In the genomic region with DNA sequence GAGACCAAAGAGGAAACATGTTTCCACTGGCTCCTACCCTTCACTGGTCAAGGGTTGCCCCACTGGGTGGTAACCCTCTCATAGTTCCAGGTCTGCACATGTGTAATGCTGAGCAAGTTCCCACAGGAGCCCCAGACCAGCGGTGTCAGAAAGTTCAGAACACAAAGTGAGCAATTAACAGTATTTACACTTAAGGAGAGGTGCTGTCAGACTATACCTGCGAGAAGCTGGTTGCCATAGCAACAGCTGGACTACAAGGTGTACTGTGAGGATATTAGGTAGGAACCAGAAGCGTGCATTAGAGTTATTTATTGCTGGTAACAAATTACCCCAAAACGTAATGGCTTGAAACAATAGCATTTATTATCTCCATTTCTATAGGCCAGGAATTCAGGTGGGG, we compare ENCODE assay signal across 28 cellular contexts.
DNase-seq lines count a peak whose midpoint lies in the region; ATAC-seq, FAIRE-seq and TF ChIP-seq lines count a peak whose summit lies in the region.
"Had no signal": no experiment of that assay in that cellular context is flagged by ENCODE, and none has a peak within 500 bp of the region (broad histone marks: within the 10 kb centered on the region; RNA-seq: fewer than 3 reads in every experiment).

No MANE protein-coding gene starts in this region.

- H3K27ac ChIP-seq in small intestine (ENCODE audit: low read depth in 1 of 2, low read length in 1 of 2) = no peak overlapping the region
- H3K27ac ChIP-seq: BLaER1, brain microvascular endothelial cell, neutrophil, psoas muscle, RWPE1, stomach, tibial nerve had no signal

- H3K27me3 Mint-ChIP-seq in WTC11 (ENCODE audit: low read depth) = no peaks in the 10 kb centered on the region

- peak; percentile 8 for DNase-seq in NCI-H1105 (lab: John Stamatoyannopoulos, UW)
- no peak for DNase-seq in WTC11 (ENCODE audit: low spot score)
- peak; percentile 68 for DNase-seq in left kidney (ENCODE audit: low read depth, low spot score)
- DNase-seq in small intestine = peak; percentile 62
- DNase-seq in NCI-H524 treated with DMSO at 0.1 percent for 48 hours (lab: John Stamatoyannopoulos, UW) = no peak
- DNase-seq in left ventricle myocardium superior = no peak
- DNase-seq: activated CD4-positive, CD25-positive, alpha-beta regulatory T cell; activated naive CD4-positive, alpha-beta T cell treated with anti-CD3 and anti-CD28 coated beads for 36 hours; activated T-cell treated with anti-CD3 and anti-CD28 coated beads, Interleukin-2, amount 50 U/mL, for 72 hours; brain microvascular endothelial cell; DMS79; effector CD4-positive, alpha-beta T cell; GF-D8; head of caudate nucleus; Kasumi-1; kidney glomerular epithelial cell; MV-4-11; NCI-H1694 treated with DMSO at 0.1 percent for 48 hours; NCI-H82; psoas muscle; stomach; T-helper 1 cell had no signal

- peaks cover 11% of the 10 kb centered on the region for H3K36me3 Mint-ChIP-seq in WTC11

- no peak for TF ChIP-seq CTCF in WTC11 (IDR thresholded peaks at IDR 0.05)

- ATAC-seq in WTC11 (peak; percentile 23), left ventricle myocardium superior (no peak), GM21515 (IDR thresholded peaks at IDR 0.05; ENCODE audit: unreplicated experiment) (no peak)
- ATAC-seq: activated T-cell treated with anti-CD3 and anti-CD28 coated beads, Interleukin-2, amount 50 U/mL, for 72 hours; psoas muscle had no signal

- no peak overlapping the region for H3K27ac Mint-ChIP-seq in WTC11
- H3K27ac Mint-ChIP-seq: activated naive CD4-positive, alpha-beta T cell treated with anti-CD3 and anti-CD28 coated beads for 36 hours; activated T-cell treated with anti-CD3 and anti-CD28 coated beads, Interleukin-2, amount 50 U/mL, for 72 hours had no signal

- H3K9me3 Mint-ChIP-seq in WTC11 = peaks cover 19% of the 10 kb centered on the region

- no peak overlapping the region for H3K4me3 ChIP-seq in small intestine (ENCODE audit: low read depth in 1 of 2, low read length in 2 of 2)
- H3K4me3 ChIP-seq: BLaER1, psoas muscle, stomach, tibial nerve had no signal

- intact Hi-C loops in left ventricle myocardium superior (cut with micrococcal nuclease) = no loop called here

- H3K4me1 Mint-ChIP-seq in WTC11 = peaks cover 47% of the 10 kb centered on the region

- H3K4me1 ChIP-seq in small intestine (ENCODE audit: control insufficient read depth in 2 of 2, insufficient read depth in 1 of 2, low read depth in 1 of 2, low read length in 1 of 2) = no peaks in the 10 kb centered on the region
- H3K4me1 ChIP-seq: BLaER1, psoas muscle, stomach had no signal

- no peaks in the 10 kb centered on the region for H3K27me3 ChIP-seq in small intestine (ENCODE audit: control insufficient read depth in 2 of 2, insufficient read depth in 2 of 2, low read length in 2 of 2)
- H3K27me3 ChIP-seq: BLaER1, brain microvascular endothelial cell, neutrophil, stomach, tibial nerve had no signal

- H3K9me3 ChIP-seq in small intestine (ENCODE audit: control insufficient read depth, low read depth) = no peaks in the 10 kb centered on the region
- H3K9me3 ChIP-seq: BLaER1, neutrophil, psoas muscle had no signal

- 13 to 58% (median 25%) methylated on average over 4 of the region's 4 CpGs for WGBS in small intestine, 3 donors

- POLR2A ChIA-PET in WTC11 (lab: Charles Lee) = no interaction called here

- H3K4me3 Mint-ChIP-seq in WTC11 = no peak overlapping the region
- H3K4me3 Mint-ChIP-seq: activated naive CD4-positive, alpha-beta T cell treated with anti-CD3 and anti-CD28 coated beads for 36 hours; activated T-cell treated with anti-CD3 and anti-CD28 coated beads, Interleukin-2, amount 50 U/mL, for 72 hours had no signal

- H3K36me3 ChIP-seq in small intestine (ENCODE audit: control insufficient read depth in 2 of 2, insufficient read depth in 2 of 2, low read length in 2 of 2) = no peaks in the 10 kb centered on the region
- H3K36me3 ChIP-seq: BLaER1, brain microvascular endothelial cell, neutrophil, stomach, tibial nerve had no signal

- FAIRE-seq in small intestine (lab: Jason Lieb, UNC) = no peak
- FAIRE-seq: GM19239 had no signal

- CTCF ChIA-PET in WTC11 (lab: Charles Lee) = no interaction called here

TF ChIP-seq in WTC11, 78 proteins besides CTCF, POLR2A, EP300 and RAD21:
- no peak for TF ChIP-seq HMGXB4 (CRISPR knock-in tag; IDR thresholded peaks at IDR 0.05)
- TF ChIP-seq FOXP1 (CRISPR knock-in tag; IDR thresholded peaks at IDR 0.05; ENCODE audit: borderline replicate concordance) = no peak
- no peak for TF ChIP-seq MYBL2 (CRISPR knock-in tag; IDR thresholded peaks at IDR 0.05)

Comparison
In these comparisons a context has a peak if more than half of its experiments do, and no peak if none do; other contexts are left out.
1. DNase-seq: peak in NCI-H1105 (single experiment), left kidney (single experiment) and small intestine (single experiment); none in WTC11 (single experiment), NCI-H524 treated with DMSO at 0.1 percent for 48 hours (single experiment) and left ventricle myocardium superior (single experiment).